8 cellular contexts compared by ENCODE assay signal in the genomic region with DNA sequence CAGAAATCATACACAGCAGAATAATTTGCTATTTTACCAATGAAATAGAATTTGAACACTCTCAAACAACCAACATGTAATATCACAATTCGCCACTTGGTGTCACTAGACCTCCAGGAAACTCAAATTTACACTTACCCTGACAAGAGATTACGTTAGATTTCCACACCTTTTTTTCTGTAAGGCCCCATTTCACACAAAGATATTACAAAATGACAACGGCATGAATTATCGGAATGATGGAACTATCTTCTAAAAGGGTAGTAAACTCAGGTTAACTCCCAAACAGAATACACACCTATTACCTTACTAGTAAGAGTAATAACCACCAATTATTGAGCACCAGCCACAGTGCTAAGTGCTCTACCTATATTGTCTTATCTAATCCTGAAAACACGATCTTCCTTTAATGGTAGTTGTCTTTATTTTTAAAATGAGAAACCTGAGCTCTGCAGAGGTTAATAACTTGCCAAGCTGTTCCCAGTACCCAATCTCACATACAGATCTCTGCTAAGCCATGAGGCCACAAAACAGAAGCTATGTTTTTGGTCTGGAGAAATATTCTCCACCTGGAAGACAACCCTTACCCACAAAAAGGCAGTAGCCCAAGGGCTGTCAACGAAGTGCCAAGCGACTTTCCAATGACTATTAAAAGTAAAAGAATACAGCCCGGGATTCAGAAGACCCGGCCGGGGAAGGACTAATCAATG.
DNase-seq lines count a peak whose midpoint lies in the region; ATAC-seq and TF ChIP-seq lines count a peak whose summit lies in the region.

No MANE protein-coding gene starts in this region.

- DNase-seq in DMS 273 (lab: John Stamatoyannopoulos, UW; ENCODE audit: unreplicated experiment) (peak; percentile 63), NCI-H146 treated with DMSO at 0.1 percent for 48 hours (lab: John Stamatoyannopoulos, UW; ENCODE audit: unreplicated experiment) (peak; percentile 54), globus pallidus (ENCODE audit: low spot score) (peak; percentile 46), putamen (ENCODE audit: low spot score) (peak; percentile 48), occipital lobe (lab: John Stamatoyannopoulos, UW) (no peak)

- H3K4me3 ChIP-seq in WI38 (ENCODE audit: low read depth, low read length): no peak overlapping the region

- TF ChIP-seq CTCF in WI38 (IDR thresholded peaks at IDR 0.05; ENCODE audit: low read depth, low read length): peak; percentile 29; the same call in 1 of the 2 replicates

- ATAC-seq in GM19395 (IDR thresholded peaks at IDR 0.05; ENCODE audit: unreplicated experiment) (peak; percentile 74), HG03025 (IDR thresholded peaks at IDR 0.05; ENCODE audit: low FRiP score, unreplicated experiment) (no peak)
